ENCODE assay signal across 12 cellular contexts in genomic region chr15:33242165-33242564, GRCh38. TPM values are rescaled to one million over a fixed set of nuclear protein-coding genes. Genes with fewer than 3 reads are reported as not detected.
A peak's percentile ranks its signal among the peaks of the same experiment; 100 is the strongest.
DNase-seq lines count a peak whose midpoint lies in the region; ATAC-seq and TF ChIP-seq lines count a peak whose summit lies in the region.
"Had no signal": no experiment of that assay in that cellular context is flagged by ENCODE, and none has a peak within 500 bp of the region (broad histone marks: within the 10 kb centered on the region; RNA-seq: fewer than 3 reads in every experiment).

No MANE protein-coding gene starts in this region.

- TF ChIP-seq EP300 in transverse colon (IDR thresholded peaks at IDR 0.05; ENCODE audit: low read depth): no peak

- TF ChIP-seq POLR2A in thyroid gland (IDR thresholded peaks at IDR 0.05) (no peak), transverse colon (IDR thresholded peaks at IDR 0.05) (no peak)

- ATAC-seq in HG03342 (IDR thresholded peaks at IDR 0.05; ENCODE audit: unreplicated experiment): no peak
- ATAC-seq: heart left ventricle had no signal

- in situ Hi-C loops in transverse colon (cut with MboI; ENCODE audit: low pct_ligation_motif_present in 1 of 4, low pct_unique_long_range_greater_than_20kb in 1 of 4, low sequenced_read_pairs in 3 of 4): no loop called here

- intact Hi-C loops in head of caudate nucleus (cut with DNase I) (no loop called here), thyroid gland (cut with DNase I) (no loop called here), transverse colon (cut with DNase I; ENCODE audit: low total_unique reads) (no loop called here)

- H3K9me3 ChIP-seq in thyroid gland (no peaks in the 10 kb centered on the region), transverse colon (no peaks in the 10 kb centered on the region)
- H3K9me3 ChIP-seq: heart left ventricle, thoracic aorta had no signal

- POLR2A ChIA-PET in RWPE1 (lab: Yijun Ruan, JAX; ENCODE audit: low non-redundant PET) (no interaction called here), GM10248 (lab: Yijun Ruan, JAX) (no interaction called here)

- H3K27ac ChIP-seq in RWPE1 (no peak overlapping the region), thyroid gland (peak overlapping the region; percentile 51 to 88 (median 51)), transverse colon (no peak overlapping the region)
- H3K27ac ChIP-seq: heart left ventricle, thoracic aorta had no signal

- H3K4me1 ChIP-seq in thyroid gland (peaks cover 14 to 15% of the 10 kb centered on the region in 2 donors), transverse colon (no peaks in the 10 kb centered on the region)
- H3K4me1 ChIP-seq: heart left ventricle had no signal

- H3K27me3 ChIP-seq in thyroid gland (no peaks in the 10 kb centered on the region), transverse colon (no peaks in the 10 kb centered on the region)

- 9 to 25% methylated on average over 1 of the region's 1 CpG for WGBS in thyroid gland, 2 donors
- WGBS in transverse colon (ENCODE audit: low coverage in 1 of 2), 2 donors: 57 to 60% methylated on average over 1 of the region's 1 CpG

- DNase-seq in activated naive CD4-positive, alpha-beta T cell treated with anti-CD3 and anti-CD28 coated beads, Interleukin-2, amount 50 U/mL, for 16 hours: peak; percentile 16
- no peak for DNase-seq in activated naive CD4-positive, alpha-beta T cell treated with Interleukin-2 at 50 U/mL for 16 hours
- peak; percentile 94 for DNase-seq in RWPE1 (ENCODE audit: low spot score)
- DNase-seq in head of caudate nucleus: peak in 23 of 42 donors; percentile 4 to 58 (median 23)
- peak; percentile 75 to 78 for DNase-seq in thyroid gland
- no peak for DNase-seq in transverse colon
- DNase-seq in GM10248 (ENCODE audit: extremely low spot score): no peak
- DNase-seq: activated gamma-delta T cell treated with Interleukin-2 at 50 U/mL for 16 hours, heart left ventricle, RPMI8226 had no signal

- CTCF ChIA-PET in RWPE1 (lab: Yijun Ruan, JAX): no interaction called here
- CTCF ChIA-PET in GM10248 (lab: Yijun Ruan, JAX): no interaction called here

- TF ChIP-seq CTCF in RWPE1 (conservative IDR thresholded peaks at IDR 0.05; ENCODE audit: low read depth): no peak
- no peak for TF ChIP-seq CTCF in thyroid gland (IDR thresholded peaks at IDR 0.05)
- TF ChIP-seq CTCF in transverse colon (IDR thresholded peaks at IDR 0.05): no peak
- TF ChIP-seq CTCF in GM10248 (IDR thresholded peaks at IDR 0.05; ENCODE audit: control extremely low read depth, extremely low read depth, low read depth, missing control alignments): no peak

- H3K36me3 ChIP-seq in thyroid gland (no peaks in the 10 kb centered on the region), transverse colon (no peaks in the 10 kb centered on the region)
- H3K36me3 ChIP-seq: heart left ventricle, thoracic aorta had no signal

- no peak overlapping the region for H3K4me3 ChIP-seq in thyroid gland (replicated peaks in 1 of 3)
- no peak overlapping the region for H3K4me3 ChIP-seq in transverse colon
- H3K4me3 ChIP-seq: heart left ventricle, thoracic aorta had no signal

RNA-seq across cellular contexts. Expression of gene FMN1, which starts 47.7 kb away (rescaled TPM):
- 10 to 100 TPM; 13.8 to 28.3 (median 22.5) TPM for total RNA-seq in thyroid gland
- total RNA-seq in transverse colon: 100 to 1,000 TPM in 1 of 4 donors, 10 to 100 TPM in 3; 32.6 to 102 (median 63.0) TPM

Comparison
In these comparisons a context has a peak if more than half of its experiments do, and no peak if none do; other contexts are left out.
1. DNase-seq: peak in activated naive CD4-positive, alpha-beta T cell treated with anti-CD3 and anti-CD28 coated beads, Interleukin-2, amount 50 U/mL, for 16 hours (single experiment), RWPE1 (single experiment), head of caudate nucleus (23 of 42) and thyroid gland (2 of 2); none in activated naive CD4-positive, alpha-beta T cell treated with Interleukin-2 at 50 U/mL for 16 hours (single experiment), transverse colon (single experiment) and GM10248 (single experiment).
2. H3K27ac ChIP-seq: peak in thyroid gland (3 of 3); none in RWPE1 (single experiment) and transverse colon (0 of 4).